In the genomic region with DNA sequence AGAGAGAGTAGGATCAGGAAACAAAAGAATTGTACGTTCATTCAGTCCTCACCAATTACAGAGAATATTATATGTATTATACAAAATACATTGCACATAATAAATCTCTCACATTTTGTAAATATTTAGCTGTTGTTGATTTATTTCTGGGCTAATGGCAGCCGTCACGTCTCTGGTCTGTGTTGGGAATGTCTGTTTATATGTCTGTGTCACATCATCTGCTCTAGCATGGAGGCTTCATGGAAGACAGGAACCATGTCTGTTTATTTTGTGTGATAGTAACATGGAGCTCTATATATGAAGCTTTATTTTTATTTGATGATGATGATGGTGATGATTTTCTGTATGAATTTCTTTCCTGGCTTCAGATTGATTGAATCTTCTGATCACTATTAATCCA, we compare ENCODE assay signal across 31 cellular contexts.
"Had no signal": no experiment of that assay in that cellular context is flagged by ENCODE, and none has a peak within 500 bp of the region (broad histone marks: within the 10 kb centered on the region; RNA-seq: fewer than 3 reads in every experiment).

No MANE protein-coding gene starts in this region.

- H3K9me3 ChIP-seq: adrenal gland, body of pancreas, esophagus squamous epithelium, gastroesophageal sphincter had no signal

- H3K36me3 ChIP-seq: adrenal gland, esophagus squamous epithelium, gastroesophageal sphincter had no signal

- H3K4me1 ChIP-seq: adrenal gland had no signal

- DNase-seq: activated CD4-positive, alpha-beta memory T cell treated with anti-CD3 and anti-CD28 coated beads for 36 hours; activated CD4-positive, alpha-beta T cell treated with anti-CD3 and anti-CD28 coated beads for 36 hours; activated CD4-positive, alpha-beta T cell treated with anti-CD3 and anti-CD28 coated beads, Interleukin-2, amount 10 ng/mL, durations not matched to agents 24 days and 14 days; activated CD4-positive, CD25-positive, alpha-beta regulatory T cell; activated CD4-positive, CD25-positive, alpha-beta regulatory T cell treated with anti-CD3 and anti-CD28 coated beads, Interleukin-2, amount 50 U/mL, for 72 hours; activated CD8-positive, alpha-beta memory T cell treated with anti-CD3 and anti-CD28 coated beads, Interleukin-2, amount 10 ng/mL, durations not matched to agents 7 days and 5 days; activated CD8-positive, alpha-beta memory T cell treated with anti-CD3 and anti-CD28 coated beads, Interleukin-2, amount 50 U/mL, for 4 hours; activated CD8-positive, alpha-beta T cell treated with anti-CD3 and anti-CD28 coated beads, Interleukin-2, amount 10 ng/mL, durations not matched to agents 7 days and 5 days; activated effector memory CD4-positive, alpha-beta T cell treated with anti-CD3 and anti-CD28 coated beads, Interleukin-2, amount 50 U/mL, for 16 hours; activated naive CD4-positive, alpha-beta T cell treated with anti-CD3 and anti-CD28 coated beads for 36 hours; activated naive CD8-positive, alpha-beta T cell treated with anti-CD3 and anti-CD28 coated beads for 36 hours; activated naive CD8-positive, alpha-beta T cell treated with anti-CD3 and anti-CD28 coated beads, Interleukin-2, amount 50 U/mL, for 24 hours; activated T-cell treated with anti-CD3 and anti-CD28 coated beads, Interleukin-2, amount 50 U/mL, for 1 hour; activated T-cell treated with anti-CD3 and anti-CD28 coated beads, Interleukin-2, amount 50 U/mL, for 48 hours; adrenal gland; amygdala; aorta; body of pancreas; caudate nucleus; cortex of kidney; dermis blood vessel endothelial cell; effector CD4-positive, alpha-beta T cell; effector memory CD8-positive, alpha-beta T cell; esophagus squamous epithelium; foreskin melanocyte; T-helper 1 cell; T-helper 17 cell; T1000 had no signal

- ATAC-seq: activated CD4-positive, alpha-beta T cell treated with anti-CD3 and anti-CD28 coated beads for 36 hours; activated CD8-positive, alpha-beta memory T cell treated with anti-CD3 and anti-CD28 coated beads, Interleukin-2, amount 10 ng/mL, durations not matched to agents 7 days and 5 days; activated CD8-positive, alpha-beta T cell treated with anti-CD3 and anti-CD28 coated beads, Interleukin-2, amount 10 ng/mL, durations not matched to agents 7 days and 5 days; activated naive CD8-positive, alpha-beta T cell treated with anti-CD3 and anti-CD28 coated beads, Interleukin-2, amount 50 U/mL, for 24 hours; body of pancreas; effector memory CD8-positive, alpha-beta T cell; gastroesophageal sphincter; T-helper 17 cell had no signal

- H3K27me3 ChIP-seq: adrenal gland, body of pancreas, esophagus squamous epithelium, gastroesophageal sphincter had no signal

- FAIRE-seq: colon had no signal

- H3K27ac ChIP-seq: adrenal gland, body of pancreas, epithelial cell of prostate, esophagus squamous epithelium had no signal

- H3K4me3 ChIP-seq: adrenal gland, body of pancreas, esophagus squamous epithelium, gastroesophageal sphincter had no signal
